Comparison of ENCODE assay signal across 9 cellular contexts in genomic region chr6:13924146-13924948, GRCh38. TPM values are rescaled to one million over a fixed set of nuclear protein-coding genes. Genes with fewer than 3 reads are reported as not detected.
DNase-seq lines count a peak whose midpoint lies in the region; ATAC-seq and TF ChIP-seq lines count a peak whose summit lies in the region.
"Had no signal": no experiment of that assay in that cellular context is flagged by ENCODE, and none has a peak within 500 bp of the region (broad histone marks: within the 10 kb centered on the region; RNA-seq: fewer than 3 reads in every experiment).

No MANE protein-coding gene starts in this region.

- TF ChIP-seq CTCF in brain microvascular endothelial cell (IDR thresholded peaks at IDR 0.05; ENCODE audit: low read depth, low read length, missing control alignments), result no peak

- H3K36me3 ChIP-seq in HUES48 (ENCODE audit: control insufficient read depth, insufficient read depth, low read length), result no peaks in the 10 kb centered on the region
- H3K36me3 ChIP-seq in brain microvascular endothelial cell (replicated peaks), result no peaks in the 10 kb centered on the region

- ATAC-seq in HG02642 (IDR thresholded peaks at IDR 0.05; ENCODE audit: poor library complexity, unreplicated experiment), result no peak

- H3K4me3 ChIP-seq in HUES48 (ENCODE audit: low read depth, low read length) (peak overlapping the region; percentile 82), brain microvascular endothelial cell (ENCODE audit: low read depth, low read length) (peak overlapping the region; percentile 71)

- DNase-seq in COLO829 (ENCODE audit: low spot score) (peak; percentile 66), RPMI7951 (ENCODE audit: low read depth) (peak; percentile 64), brain microvascular endothelial cell (peak; percentile 34), iPS-NIHi7 (ENCODE audit: extremely low spot score) (peak; percentile 85), UCSD-AML1 (lab: John Stamatoyannopoulos, UW; ENCODE audit: unreplicated experiment) (no peak)
- peak; percentile 13 for DNase-seq in stimulated activated CD8-positive, alpha-beta memory T cell treated with anti-CD3 and anti-CD28 coated beads, Interleukin-7, amount 100 ng/mL, for 24 hours (ENCODE audit: low read depth)

- H3K9me3 ChIP-seq in HUES48 (ENCODE audit: control insufficient read depth, insufficient read depth, low read length), result no peaks in the 10 kb centered on the region

- in situ Hi-C loops in brain microvascular endothelial cell (cut with HindIII; ENCODE audit: low pct_ligation_motif_present, low sequenced_read_pairs), result loop anchor here (25.0 kb wide), 1 partner anchor 138 kb away; no protein-coding TSS in a partner anchor

- H3K27ac ChIP-seq in HUES48 (ENCODE audit: low read depth, low read length) (peak overlapping the region; percentile 74), brain microvascular endothelial cell (peak overlapping the region; percentile 62)

- peaks cover 34% of the 10 kb centered on the region for H3K4me1 ChIP-seq in HUES48 (ENCODE audit: control insufficient read depth, insufficient read depth, low read length)

- H3K27me3 ChIP-seq in HUES48 (ENCODE audit: control insufficient read depth, insufficient read depth, low read length), result peaks cover 40% of the 10 kb centered on the region
- H3K27me3 ChIP-seq in brain microvascular endothelial cell (replicated peaks), result no peaks in the 10 kb centered on the region

- no peak overlapping the region for H3K9ac ChIP-seq in HUES48 (ENCODE audit: low read depth, low read length)

RNA-seq across cellular contexts. Expression of gene RNF182, which starts 0.4 kb away (rescaled TPM):
- 12.7 and 17.0 TPM in 2 replicates for total RNA-seq in RPMI7951 (2014; rRNA removed; shearing (Covaris generic))
- total RNA-seq: T-helper 1 cell treated with Interleukin-12 subunit alpha and Interleukin-12 subunit beta and Interleukin-4 antibody, amounts not matched to agents 30 ng/mL and 1 ng/mL, for 36 hours had no signal
